Comparison of ENCODE assay signal across 27 cellular contexts in genomic region chr10:94983555-94983954, GRCh38. TPM values are rescaled to one million over a fixed set of nuclear protein-coding genes. Genes with fewer than 3 reads are reported as not detected.
"Had no signal": no experiment of that assay in that cellular context is flagged by ENCODE, and none has a peak within 500 bp of the region (broad histone marks: within the 10 kb centered on the region; RNA-seq: fewer than 3 reads in every experiment).

No MANE protein-coding gene starts in this region.

- H3K27me3 ChIP-seq: ascending aorta, body of pancreas had no signal

- DNase-seq: activated CD4-positive, alpha-beta memory T cell treated with anti-CD3 and anti-CD28 coated beads, Interleukin-2, amount 10 ng/mL, durations not matched to agents 7 days and 5 days; activated CD4-positive, alpha-beta T cell treated with anti-CD3 and anti-CD28 coated beads for 36 hours; activated CD4-positive, alpha-beta T cell treated with anti-CD3 and anti-CD28 coated beads, Interleukin-2, amount 50 U/mL, for 1 hour; activated effector memory CD4-positive, alpha-beta T cell treated with Interleukin-2 at 50 U/mL for 16 hours; activated naive CD4-positive, alpha-beta T cell; body of pancreas; Kasumi-1; KBM-7; NCI-H1048; NCI-H1930; NCI-H2107; NCI-H2171 treated with DMSO at 0.1 percent for 48 hours; NCI-H226; NCI-H510A; NCI-H526 treated with DMSO at 0.1 percent for 48 hours; NCI-H82; RPMI8226; T-cell; T-helper 2 cell; T1000 had no signal

- H3K9me3 ChIP-seq: ascending aorta, body of pancreas had no signal

- H3K4me3 ChIP-seq: ascending aorta, body of pancreas, SK-N-MC had no signal

- H3K4me1 ChIP-seq: ascending aorta, body of pancreas had no signal

- ATAC-seq: activated CD4-positive, alpha-beta T cell treated with anti-CD3 and anti-CD28 coated beads for 36 hours; body of pancreas; Panc1; Right ventricle myocardium inferior; T-cell had no signal

- H3K27ac ChIP-seq: ascending aorta, body of pancreas, SK-N-MC had no signal

- H3K36me3 ChIP-seq: ascending aorta had no signal

RNA-seq across cellular contexts. Expression of gene CYP2C9, which starts 45.1 kb away (rescaled TPM):
- total RNA-seq: activated CD4-positive, alpha-beta memory T cell treated with anti-CD3 and anti-CD28 coated beads, Interleukin-2, amount 10 ng/mL, durations not matched to agents 7 days and 5 days; activated CD4-positive, alpha-beta T cell treated with anti-CD3 and anti-CD28 coated beads for 36 hours; activated CD8-positive, alpha-beta memory T cell treated with anti-CD3 and anti-CD28 coated beads for 36 hours; ascending aorta; bronchial epithelial cell; OCI-LY7; Right ventricle myocardium inferior had no signal
